Comparison of ENCODE assay signal across 8 cellular contexts in the genomic region with DNA sequence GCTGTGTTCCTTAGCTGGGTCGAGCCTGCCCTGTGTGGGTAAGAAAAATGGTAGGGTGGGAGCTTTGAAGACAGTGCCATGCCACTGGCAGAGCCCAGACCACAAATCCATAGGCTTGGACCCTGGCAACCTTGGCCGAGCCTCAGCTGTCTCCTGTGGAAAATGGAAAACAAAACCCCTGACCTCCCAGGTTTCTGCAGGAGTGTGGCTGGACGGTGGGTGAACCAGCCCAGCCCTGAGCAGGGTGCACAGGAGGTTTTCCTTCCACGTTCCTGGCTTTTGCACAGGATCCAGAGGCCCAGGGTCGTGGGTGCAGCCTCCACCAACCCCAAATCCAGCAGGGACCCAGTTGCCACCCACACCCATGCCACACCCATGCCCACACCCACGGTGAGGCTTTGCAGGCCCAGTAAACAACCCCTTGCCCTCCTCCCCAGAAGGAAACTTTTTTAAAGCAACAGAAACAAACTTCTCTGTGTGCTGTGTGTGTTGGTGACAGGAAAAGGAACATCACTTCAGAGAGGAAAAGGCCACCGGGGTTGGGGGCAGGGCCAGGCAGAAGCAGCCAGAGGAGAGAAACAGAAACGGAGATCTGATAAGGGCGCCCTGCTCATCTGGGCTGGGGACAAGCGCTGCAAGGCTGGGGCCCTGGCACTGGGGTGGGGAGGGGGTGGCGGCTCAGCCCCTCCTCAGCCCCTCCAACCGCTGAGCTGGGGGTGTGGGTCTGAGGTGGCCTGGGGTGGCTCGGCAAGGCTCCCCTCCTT. TPM values are rescaled to one million over a fixed set of nuclear protein-coding genes. Genes with fewer than 3 reads are reported as not detected.
DNase-seq lines count a peak whose midpoint lies in the region; ATAC-seq and TF ChIP-seq lines count a peak whose summit lies in the region.

No MANE protein-coding gene starts in this region.

- no peak overlapping the region for H3K4me3 ChIP-seq in HEK293 (ENCODE audit: low read depth, low read length)
- H3K4me3 ChIP-seq in esophagus squamous epithelium: peak overlapping the region in 1 of 4 donors; percentile 14

- no peaks in the 10 kb centered on the region for H3K4me1 ChIP-seq in HEK293 (ENCODE audit: control insufficient read depth, insufficient read depth, low read length)
- peaks cover 19 to 54% (median 20%) of the 10 kb centered on the region in 3 donors for H3K4me1 ChIP-seq in esophagus squamous epithelium

- POLR2A ChIA-PET in HEK293 (lab: Yijun Ruan, JAX): no interaction called here

- ATAC-seq in GM19328 (IDR thresholded peaks at IDR 0.05; ENCODE audit: unreplicated experiment) (no peak), GM19023 (IDR thresholded peaks at IDR 0.05; ENCODE audit: unreplicated experiment) (no peak), GM19351 (IDR thresholded peaks at IDR 0.05; ENCODE audit: unreplicated experiment) (no peak)

- TF ChIP-seq CTCF in HEK293 (tag by site-specific recombination; IDR thresholded peaks at IDR 0.05) (no peak), VCaP (conservative IDR thresholded peaks at IDR 0.05) (no peak), esophagus squamous epithelium (IDR thresholded peaks at IDR 0.05) (no peak)

- H3K9me3 ChIP-seq in HEK293 (ENCODE audit: control insufficient read depth, insufficient read depth, low read depth, low read length) (no peaks in the 10 kb centered on the region), esophagus squamous epithelium (no peaks in the 10 kb centered on the region)

- H3K27ac ChIP-seq in HEK293 (ENCODE audit: extremely low read depth, low read depth, low read length): no peak overlapping the region
- peak overlapping the region; percentile 68 for H3K27ac ChIP-seq in VCaP
- H3K27ac ChIP-seq in esophagus squamous epithelium: peak overlapping the region in 3 of 4 donors; percentile 11 to 54 (median 34)

- H3K36me3 ChIP-seq in HEK293 (ENCODE audit: control insufficient read depth in 2 of 2, insufficient read depth in 1 of 2, low read length in 2 of 2): no peaks in the 10 kb centered on the region
- H3K36me3 ChIP-seq in esophagus squamous epithelium: no peaks in the 10 kb centered on the region

- CTCF ChIA-PET in HEK293 (lab: Yijun Ruan, JAX): interaction anchor here (0.5 to 0.9 kb wide), 2 partner anchors 147 to 150 kb away, joined by 3 to 6 read pairs; no protein-coding TSS in a partner anchor

- no peak for TF ChIP-seq POLR2A in esophagus squamous epithelium (IDR thresholded peaks at IDR 0.05)

- no peaks in the 10 kb centered on the region for H3K27me3 ChIP-seq in esophagus squamous epithelium

- 50 to 67% methylated on average over 10 of the region's 13 CpGs for WGBS in esophagus squamous epithelium, 2 donors

- DNase-seq in esophagus squamous epithelium (lab: John Stamatoyannopoulos, UW) (no peak), epidermal melanocyte (ENCODE audit: insufficient read length, low spot score) (no peak)
- DNase-seq in stimulated activated CD4-positive, alpha-beta T cell treated with anti-CD3 and anti-CD28 coated beads, Interleukin-4, amount 100 ng/mL, for 4 hours: peak; percentile 30 to 52

- intact Hi-C loops in esophagus squamous epithelium (cut with DNase I): no loop called here

TF ChIP-seq in HEK293, 187 proteins besides CTCF, POLR2A, EP300 and RAD21:
- TF ChIP-seq KLF9 (tag by site-specific recombination; IDR thresholded peaks at IDR 0.05; ENCODE audit: low read depth) (no peak), ZFHX2 (tag by site-specific recombination; conservative IDR thresholded peaks at IDR 0.05) (peak; percentile 94), EGR2 (tag by site-specific recombination; IDR thresholded peaks at IDR 0.05; ENCODE audit: low read depth) (peak; percentile 92), KLF1 (tag by site-specific recombination; IDR thresholded peaks at IDR 0.05) (peak; percentile 97)

RNA-seq across cellular contexts. Expression of a gene that starts 20.7 kb away (rescaled TPM):
- 10 to 100 TPM; 28.2 to 79.5 (median 40.4) TPM for total RNA-seq in esophagus squamous epithelium

Comparison
In these comparisons a context has a peak if more than half of its experiments do, and no peak if none do; other contexts are left out.
1. DNase-seq: peak in stimulated activated CD4-positive, alpha-beta T cell treated with anti-CD3 and anti-CD28 coated beads, Interleukin-4, amount 100 ng/mL, for 4 hours (2 of 2); none in esophagus squamous epithelium (single experiment) and epidermal melanocyte (single experiment).